Comparison of ENCODE assay signal across 1 cellular context in the genomic region with DNA sequence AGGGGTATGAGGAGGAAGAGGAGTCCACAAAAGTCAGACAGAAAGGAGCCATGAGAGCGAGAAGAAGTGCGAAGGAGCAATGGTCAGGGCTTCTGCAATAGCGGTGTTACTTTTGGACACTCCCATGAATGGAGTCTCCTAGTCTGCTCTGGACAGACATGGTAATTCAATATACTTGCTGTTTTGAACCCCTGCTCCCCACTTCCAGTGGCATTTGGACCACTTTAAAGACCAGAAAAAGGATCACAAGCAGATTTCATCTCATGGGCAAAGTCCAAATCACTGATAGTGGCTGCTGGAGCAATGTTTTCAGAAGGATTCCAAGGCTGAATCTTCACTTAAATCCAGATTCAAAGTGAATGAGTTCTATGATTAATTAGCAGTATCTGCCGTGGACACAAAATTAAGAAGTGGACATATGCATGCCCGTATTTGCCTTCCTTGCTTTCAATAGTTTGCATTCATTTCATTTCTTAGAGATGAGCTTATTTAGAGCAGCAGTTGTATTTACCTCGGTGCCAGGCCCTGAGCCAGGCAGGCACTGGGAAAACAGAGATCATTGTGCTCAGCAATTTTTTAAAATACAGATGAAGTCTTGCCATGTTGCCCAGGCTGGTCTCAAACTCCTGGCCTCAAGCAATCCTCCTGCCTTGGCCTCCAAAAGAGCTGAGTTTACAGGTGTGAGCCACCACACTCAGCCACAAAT.
TF ChIP-seq lines count a peak whose summit lies in the region.

No MANE protein-coding gene starts in this region.

TF ChIP-seq in IMR-90, 13 proteins besides CTCF, POLR2A, EP300 and RAD21:
- TF ChIP-seq BHLHE40 (IDR thresholded peaks at IDR 0.05; ENCODE audit: low read depth, low read length) (no peak), MAZ (IDR thresholded peaks at IDR 0.05; ENCODE audit: borderline replicate concordance, low read depth, low read length) (no peak), ELK1 (IDR thresholded peaks at IDR 0.05; ENCODE audit: borderline replicate concordance, low read depth, low read length) (no peak), FOS (IDR thresholded peaks at IDR 0.05; ENCODE audit: low read depth, low read length) (no peak), MXI1 (IDR thresholded peaks at IDR 0.05; ENCODE audit: borderline replicate concordance, low read depth, low read length) (no peak), RCOR1 (IDR thresholded peaks at IDR 0.05; ENCODE audit: insufficient replicate concordance, low read length) (no peak)
